Comparison of ENCODE assay signal across 20 cellular contexts in genomic region chr1:72018562-72018961, GRCh38.
"Had no signal": no experiment of that assay in that cellular context is flagged by ENCODE, and none has a peak within 500 bp of the region (broad histone marks: within the 10 kb centered on the region; RNA-seq: fewer than 3 reads in every experiment).

No MANE protein-coding gene starts in this region.

- H3K27ac ChIP-seq: coronary artery, heart left ventricle, pancreas, stomach, thoracic aorta, transverse colon had no signal

- H3K9me3 ChIP-seq: heart left ventricle, pancreas, stomach, thoracic aorta, transverse colon had no signal

- H3K4me1 ChIP-seq: pancreas, stomach, transverse colon had no signal

- FAIRE-seq: frontal cortex, pancreas, small intestine had no signal

- H3K4me3 ChIP-seq: coronary artery, heart left ventricle, pancreas, stomach, thoracic aorta, transverse colon had no signal

- H3K27me3 ChIP-seq: heart left ventricle, pancreas, stomach, transverse colon had no signal

- H3K36me3 ChIP-seq: heart left ventricle, pancreas, stomach, thoracic aorta, transverse colon had no signal

- DNase-seq: effector CD4-positive, alpha-beta T cell; heart left ventricle; hippocampal formation; immature natural killer cell; left colon; left ventricle myocardium superior; mammary epithelial cell; natural killer cell; occipital lobe; pancreas; right cardiac atrium; small intestine; stimulated activated CD4-positive, alpha-beta T cell treated with anti-CD3 and anti-CD28 coated beads, Interleukin-12 subunit alpha, Interleukin-12 subunit beta, amount 100 ng/mL, for 4 hours; stimulated activated naive CD4-positive, alpha-beta T cell; stomach; substantia nigra; transverse colon had no signal
